15 cellular contexts compared by ENCODE assay signal in genomic region chr10:131978851-131979250, GRCh38. TPM values are rescaled to one million over a fixed set of nuclear protein-coding genes. Genes with fewer than 3 reads are reported as not detected.
DNase-seq lines count a peak whose midpoint lies in the region; ATAC-seq and TF ChIP-seq lines count a peak whose summit lies in the region.
"Had no signal": no experiment of that assay in that cellular context is flagged by ENCODE, and none has a peak within 500 bp of the region (broad histone marks: within the 10 kb centered on the region; RNA-seq: fewer than 3 reads in every experiment).

No MANE protein-coding gene starts in this region.

- DNase-seq in T-helper 2 cell treated with Interferon-gamma antibody and Interleukin-4, amounts not matched to agents 5 μg/mL and 100 μg/mL, for 36 hours (ENCODE audit: low spot score), result no peak
- DNase-seq in T-helper 2 cell (no peak), NB4 (ENCODE audit: low read depth) (no peak), MCF 10A (ENCODE audit: unreplicated experiment) (no peak), psoas muscle (no peak), dedifferentiated amniotic fluid mesenchymal stem cell (ENCODE audit: extremely low spot score) (no peak), foreskin fibroblast (no peak)
- no peak for DNase-seq in stimulated activated naive CD4-positive, alpha-beta T cell (lab: John Stamatoyannopoulos, UW)
- DNase-seq: activated CD4-positive, CD25-positive, alpha-beta regulatory T cell treated with anti-CD3 and anti-CD28 coated beads, Interleukin-2, amount 50 U/mL, for 72 hours; DMS79 treated with DMSO at 0.1 percent for 48 hours; left ventricle myocardium superior; NCI-H446; Right ventricle myocardium superior had no signal

- WGBS in psoas muscle, 3 donors, result 80 to 89% (median 84%) methylated on average over 6 of the region's 6 CpGs

- ATAC-seq in psoas muscle, result no peak
- ATAC-seq: A549, left ventricle myocardium superior had no signal

- intact Hi-C loops in MCF 10A (cut with micrococcal nuclease) (no loop called here), psoas muscle (cut with DNase I) (no loop called here)

- POLR2A ChIA-PET in MCF 10A (lab: Yijun Ruan, JAX), result interaction anchor here (1.7 to 3.3 kb wide), 2 partner anchors 20 to 78 kb away, joined by 3 to 23 read pairs; partner anchors contain the start of gene PPP2R2D

- H3K9me3 ChIP-seq in psoas muscle, result no peaks in the 10 kb centered on the region
- H3K9me3 ChIP-seq: A549, adrenal gland had no signal

- no TSS peak for BruUV-seq in MCF 10A (replicated peaks; lab: Mats Ljungman, UMichigan)

- H3K27me3 Mint-ChIP-seq in T-helper 2 cell treated with Interferon-gamma antibody and Interleukin-4, amounts not matched to agents 5 μg/mL and 100 μg/mL, for 36 hours (ENCODE audit: low read depth), result peaks cover 3% of the 10 kb centered on the region
- no peaks in the 10 kb centered on the region for H3K27me3 Mint-ChIP-seq in MCF 10A (ENCODE audit: insufficient read depth, unreplicated experiment)

- H3K4me3 Mint-ChIP-seq in T-helper 2 cell treated with Interferon-gamma antibody and Interleukin-4, amounts not matched to agents 5 μg/mL and 100 μg/mL, for 36 hours, result peak overlapping the region; percentile 93
- H3K4me3 Mint-ChIP-seq in MCF 10A (ENCODE audit: unreplicated experiment), result peak overlapping the region; percentile 69

- peaks cover 44% of the 10 kb centered on the region for H3K36me3 Mint-ChIP-seq in T-helper 2 cell treated with Interferon-gamma antibody and Interleukin-4, amounts not matched to agents 5 μg/mL and 100 μg/mL, for 36 hours (ENCODE audit: low read depth)
- H3K36me3 Mint-ChIP-seq in MCF 10A (ENCODE audit: insufficient read depth, unreplicated experiment), result peaks cover 19% of the 10 kb centered on the region

- no peak for TF ChIP-seq POLR2A in NB4 (IDR thresholded peaks at IDR 0.05; ENCODE audit: extremely low read depth, insufficient read length)

- H3K27ac ChIP-seq in psoas muscle, result peak overlapping the region; percentile 36
- H3K27ac ChIP-seq: A549 had no signal

- peaks cover 61% of the 10 kb centered on the region for H3K4me1 Mint-ChIP-seq in T-helper 2 cell treated with Interferon-gamma antibody and Interleukin-4, amounts not matched to agents 5 μg/mL and 100 μg/mL, for 36 hours (ENCODE audit: low read depth)
- peaks cover 18% of the 10 kb centered on the region for H3K4me1 Mint-ChIP-seq in MCF 10A (ENCODE audit: insufficient read depth, unreplicated experiment)

- CTCF ChIA-PET in MCF 10A (lab: Yijun Ruan, JAX), result interaction anchor here (1.1 to 5.4 kb wide), 2 partner anchors 44 to 93 kb away, joined by 3 to 33 read pairs; no protein-coding TSS in a partner anchor

- no peaks in the 10 kb centered on the region for H3K27me3 ChIP-seq in psoas muscle (ENCODE audit: insufficient read depth in 3 of 3, low read length in 2 of 3)
- H3K27me3 ChIP-seq: adrenal gland had no signal

- no peaks in the 10 kb centered on the region for H3K9me3 Mint-ChIP-seq in T-helper 2 cell treated with Interferon-gamma antibody and Interleukin-4, amounts not matched to agents 5 μg/mL and 100 μg/mL, for 36 hours
- no peaks in the 10 kb centered on the region for H3K9me3 Mint-ChIP-seq in MCF 10A (ENCODE audit: unreplicated experiment)

- H3K36me3 ChIP-seq in psoas muscle (ENCODE audit: insufficient read depth in 1 of 2, low read depth in 1 of 2), result peaks cover 0 to 4% of the 10 kb centered on the region in 2 donors
- H3K36me3 ChIP-seq: adrenal gland had no signal

- H3K4me3 ChIP-seq in NB4 (ENCODE audit: low read depth, low read length) (peak overlapping the region; percentile 96), psoas muscle (peak overlapping the region; percentile 91), foreskin fibroblast (ENCODE audit: low read depth in 1 of 2, low read length in 2 of 2) (no peak overlapping the region)
- H3K4me3 ChIP-seq: A549 had no signal

- H3K27ac Mint-ChIP-seq in T-helper 2 cell treated with Interferon-gamma antibody and Interleukin-4, amounts not matched to agents 5 μg/mL and 100 μg/mL, for 36 hours, result peak overlapping the region; percentile 86
- no peak overlapping the region for H3K27ac Mint-ChIP-seq in MCF 10A (ENCODE audit: low read depth, unreplicated experiment)

- peaks cover 45% of the 10 kb centered on the region for H3K4me1 ChIP-seq in psoas muscle

- TF ChIP-seq CTCF in NB4 (IDR thresholded peaks at IDR 0.05; ENCODE audit: low read depth, low read length) (no peak), MCF 10A (IDR thresholded peaks at IDR 0.05; ENCODE audit: unreplicated experiment) (no peak), psoas muscle (IDR thresholded peaks at IDR 0.05) (no peak), foreskin fibroblast (IDR thresholded peaks at IDR 0.05; ENCODE audit: low read depth, low read length) (no peak)

RNA-seq across cellular contexts. Expression of gene BNIP3, which starts 2.9 kb away (rescaled TPM):
- 47.0 and 53.0 TPM in 2 replicates for total RNA-seq in MCF 10A (2022)
- 100 to 1,000 TPM in 3 of 4 donors, 10 to 100 TPM in 1; 93.5 to 165 (median 151) TPM for total RNA-seq in psoas muscle
- 100 to 1,000 TPM in 2 of 3 donors, 10 to 100 TPM in 1; 85.9 to 210 (median 133) TPM for polyA plus RNA-seq in psoas muscle

Comparison
In these comparisons a context has a peak if more than half of its experiments do, and no peak if none do; other contexts are left out.
1. H3K4me3 ChIP-seq: peak in NB4 (single experiment) and psoas muscle (single experiment); none in foreskin fibroblast (0 of 2).